Comparison of ENCODE assay signal across 8 cellular contexts in genomic region chr13:52652980-52653303, GRCh38.
DNase-seq lines count a peak whose midpoint lies in the region; ATAC-seq and TF ChIP-seq lines count a peak whose summit lies in the region.

No MANE protein-coding gene starts in this region.

- ATAC-seq in GM21619 (IDR thresholded peaks at IDR 0.05; ENCODE audit: unreplicated experiment): peak; percentile 26

- H3K4me3 ChIP-seq in duodenal mucosa (ENCODE audit: low read depth in 1 of 2, low read length in 2 of 2): peak overlapping the region; percentile 96 to 99
- H3K4me3 ChIP-seq in muscle layer of colon (ENCODE audit: low read depth in 1 of 2, low read length in 2 of 2): peak overlapping the region; percentile 61 to 99

- no peaks in the 10 kb centered on the region for H3K27me3 ChIP-seq in duodenal mucosa (ENCODE audit: control insufficient read depth in 1 of 2, insufficient read depth in 2 of 2, low read length in 2 of 2)
- no peaks in the 10 kb centered on the region for H3K27me3 ChIP-seq in muscle layer of colon (ENCODE audit: control insufficient read depth in 1 of 2, insufficient read depth in 2 of 2, low read length in 2 of 2)

- H3K36me3 ChIP-seq in duodenal mucosa (ENCODE audit: control insufficient read depth in 1 of 2, insufficient read depth in 2 of 2, low read length in 2 of 2) (peaks cover 2 to 12% of the 10 kb centered on the region in 2 donors), muscle layer of colon (ENCODE audit: insufficient read depth, low read length) (peaks cover 14% of the 10 kb centered on the region)

- no peaks in the 10 kb centered on the region for H3K9me3 ChIP-seq in duodenal mucosa (ENCODE audit: control insufficient read depth in 1 of 2, low read length in 2 of 2)
- H3K9me3 ChIP-seq in muscle layer of colon (ENCODE audit: low read length): no peaks in the 10 kb centered on the region

- H3K27ac ChIP-seq in duodenal mucosa (ENCODE audit: low read depth, low read length) (peak overlapping the region; percentile 100), muscle layer of colon (ENCODE audit: low read depth, low read length) (peak overlapping the region; percentile 95)

- TF ChIP-seq CTCF in GM10248 (IDR thresholded peaks at IDR 0.05; ENCODE audit: control extremely low read depth, extremely low read depth, low read depth, missing control alignments): no peak

- POLR2A ChIA-PET in GM10248 (lab: Yijun Ruan, JAX): interaction anchor here (1.0 to 1.9 kb wide), 5 partner anchors 10 to 36 kb away, joined by 3 to 6 read pairs (median 5); no protein-coding TSS in a partner anchor

- H3K9ac ChIP-seq in duodenal mucosa (ENCODE audit: low read depth in 1 of 2, low read length in 2 of 2) (peak overlapping the region; percentile 96 to 98), muscle layer of colon (ENCODE audit: low read length) (peak overlapping the region; percentile 57)

- DNase-seq in GM10248 (ENCODE audit: extremely low spot score) (peak; percentile 39), HuH-7 (ENCODE audit: low spot score) (peak; percentile 12), EL (no peak), T-helper 9 cell (no peak), OCI-M1 (lab: John Stamatoyannopoulos, UW) (no peak)

- H3K4me1 ChIP-seq in duodenal mucosa (ENCODE audit: control insufficient read depth in 1 of 2, insufficient read depth in 2 of 2, low read length in 2 of 2): peaks cover 24 to 27% of the 10 kb centered on the region in 2 donors
- peaks cover 38% of the 10 kb centered on the region for H3K4me1 ChIP-seq in muscle layer of colon (ENCODE audit: insufficient read depth, low read length)

- CTCF ChIA-PET in GM10248 (lab: Yijun Ruan, JAX): interaction anchor here (0.9 to 6.3 kb wide), 19 partner anchors 9 to 315 kb away, joined by 3 to 55 read pairs (median 5); partner anchors contain the start of genes HNRNPA1L2 and VPS36

Comparison
In these comparisons a context has a peak if more than half of its experiments do, and no peak if none do; other contexts are left out.
1. DNase-seq: peak in GM10248 (single experiment) and HuH-7 (single experiment); none in EL (single experiment), T-helper 9 cell (single experiment) and OCI-M1 (single experiment).